In the genomic region with DNA sequence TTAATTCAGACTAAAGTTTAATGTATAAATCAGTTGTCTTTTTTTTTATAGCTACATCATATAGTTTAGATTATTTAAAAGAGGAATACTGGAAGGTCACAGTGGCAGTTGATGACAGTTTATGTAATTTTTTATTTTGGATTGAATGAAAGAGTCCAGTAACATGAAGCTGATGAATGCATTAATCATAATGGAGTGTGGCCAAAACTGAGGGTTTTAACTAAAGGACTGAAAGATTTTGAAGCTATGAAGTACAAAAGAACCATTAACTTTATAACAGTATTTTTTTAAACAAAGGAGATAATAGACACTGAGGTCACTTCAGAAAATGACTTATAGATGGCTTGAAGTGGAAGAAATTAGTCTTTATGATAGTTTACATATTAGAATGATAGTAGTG, we compare ENCODE assay signal across 17 cellular contexts. TPM values are rescaled to one million over a fixed set of nuclear protein-coding genes. Genes with fewer than 3 reads are reported as not detected.
DNase-seq lines count a peak whose midpoint lies in the region; ATAC-seq, FAIRE-seq and TF ChIP-seq lines count a peak whose summit lies in the region.
"Had no signal": no experiment of that assay in that cellular context is flagged by ENCODE, and none has a peak within 500 bp of the region (broad histone marks: within the 10 kb centered on the region; RNA-seq: fewer than 3 reads in every experiment).

No MANE protein-coding gene starts in this region.

- H3K4me3 ChIP-seq in tibial nerve = no peak overlapping the region
- H3K4me3 ChIP-seq: K562 had no signal

- TF ChIP-seq POLR2A in tibial nerve (IDR thresholded peaks at IDR 0.05) = no peak

- peak; percentile 39 for FAIRE-seq in GM19239 (lab: Jason Lieb, UNC)
- FAIRE-seq: K562 had no signal

- H3K4me1 Mint-ChIP-seq in progenitor cell of endocrine pancreas (ENCODE audit: low read depth) = no peaks in the 10 kb centered on the region

- no peaks in the 10 kb centered on the region for H3K27me3 Mint-ChIP-seq in progenitor cell of endocrine pancreas

- H3K4me1 ChIP-seq in tibial nerve = no peaks in the 10 kb centered on the region
- H3K4me1 ChIP-seq: Caco-2 had no signal

- no peak for TF ChIP-seq EP300 in tibial nerve (IDR thresholded peaks at IDR 0.05)

- no peak overlapping the region for H3K27ac ChIP-seq in tibial nerve
- H3K27ac ChIP-seq: HL-60 had no signal

- no peaks in the 10 kb centered on the region for H3K9me3 ChIP-seq in tibial nerve
- H3K9me3 ChIP-seq: Caco-2 had no signal

- TF ChIP-seq CTCF in tibial nerve (IDR thresholded peaks at IDR 0.05) (no peak), progenitor cell of endocrine pancreas (IDR thresholded peaks at IDR 0.05; ENCODE audit: unreplicated experiment) (no peak)

- H3K36me3 ChIP-seq in tibial nerve = peaks cover 0 to 43% (median 0%) of the 10 kb centered on the region in 3 donors

- H3K36me3 Mint-ChIP-seq in progenitor cell of endocrine pancreas (ENCODE audit: insufficient read depth) = peaks cover 18% of the 10 kb centered on the region

- DNase-seq in GM19239 (ENCODE audit: insufficient read length, low spot score) (no peak), M059J (ENCODE audit: low read depth) (peak; percentile 80), fibroblast of gingiva (ENCODE audit: low read depth) (peak; percentile 13), myocyte (ENCODE audit: low read depth) (peak; percentile 29), HPDE6-E6E7 (ENCODE audit: extremely low spot score) (no peak), tibial nerve (ENCODE audit: low spot score in 2 of 2) (no peak), progenitor cell of endocrine pancreas (ENCODE audit: low spot score, unreplicated experiment) (no peak)
- DNase-seq: Caco-2, NCI-H1048, NCI-H1436 treated with DMSO at 0.1 percent for 48 hours, NCI-H2029 treated with DMSO at 0.1 percent for 48 hours, NCI-H510A, NCI-H82 had no signal

- no peaks in the 10 kb centered on the region for H3K9me3 Mint-ChIP-seq in progenitor cell of endocrine pancreas (ENCODE audit: low read depth)

- H3K27me3 ChIP-seq in tibial nerve = no peaks in the 10 kb centered on the region

- no peak overlapping the region for H3K27ac Mint-ChIP-seq in progenitor cell of endocrine pancreas

- no peak for ATAC-seq in HG02678 (IDR thresholded peaks at IDR 0.05; ENCODE audit: unreplicated experiment)
- ATAC-seq: HCT116, K562 had no signal

- H3K4me3 Mint-ChIP-seq in progenitor cell of endocrine pancreas (ENCODE audit: low read depth) = no peak overlapping the region

RNA-seq across cellular contexts. Expression of a gene that starts 41.3 kb away (rescaled TPM):
- total RNA-seq in M059J (2014; rRNA removed; shearing (Covaris generic)) = 32.9 and 43.4 TPM in 2 replicates
- total RNA-seq in myocyte (23.2 and 23.4 TPM in 2 replicates), tibial nerve (10 to 100 TPM; 29.7 to 40.8 (median 33.7) TPM), progenitor cell of endocrine pancreas (25.1 and 32.9 TPM in 2 replicates)
- polyA plus RNA-seq in myocyte (2012) = 8.4 TPM

Comparison
In these comparisons a context has a peak if more than half of its experiments do, and no peak if none do; other contexts are left out.
1. DNase-seq: peak in M059J (single experiment), fibroblast of gingiva (single experiment) and myocyte (single experiment); none in GM19239 (single experiment), HPDE6-E6E7 (single experiment), tibial nerve (0 of 2) and progenitor cell of endocrine pancreas (single experiment).